In genomic region chr22:49614966-49615965, GRCh38 we compare ENCODE assay signal across 23 cellular contexts.
"Had no signal": no experiment of that assay in that cellular context is flagged by ENCODE, and none has a peak within 500 bp of the region (broad histone marks: within the 10 kb centered on the region; RNA-seq: fewer than 3 reads in every experiment).

No MANE protein-coding gene starts in this region.

- H3K4me1 Mint-ChIP-seq: activated B cell treated with CpG ODN at 0.5 μM for 24 hours; activated CD4-positive, alpha-beta T cell treated with anti-CD3 and anti-CD28 coated beads, Interleukin-2, amount 10 ng/mL, durations not matched to agents 7 days and 5 days; stimulated activated naive CD8-positive, alpha-beta T cell treated with anti-CD3 and anti-CD28 coated beads, Interleukin-15, amount 100 ng/mL, for 72 hours had no signal

- H3K4me1 ChIP-seq: colonic mucosa, left lung, parathyroid adenoma, suprapubic skin had no signal

- H3K27me3 ChIP-seq: brain microvascular endothelial cell, colonic mucosa, left lung, neutrophil had no signal

- H3K4me3 ChIP-seq: colonic mucosa, left lung, SK-N-MC, skin epidermis, suprapubic skin had no signal

- DNase-seq: activated B cell treated with CpG ODN at 0.5 μM for 24 hours; activated CD4-positive, alpha-beta T cell treated with anti-CD3 and anti-CD28 coated beads, Interleukin-2, amount 10 ng/mL, durations not matched to agents 7 days and 5 days; activated CD8-positive, alpha-beta memory T cell treated with anti-CD3 and anti-CD28 coated beads, Interleukin-2, amount 50 U/mL, for 48 hours; activated CD8-positive, alpha-beta T cell treated with anti-CD3 and anti-CD28 coated beads, Interleukin-2, amount 10 ng/mL, durations not matched to agents 7 days and 5 days; activated naive CD4-positive, alpha-beta T cell; brain microvascular endothelial cell; central memory CD4-positive, alpha-beta T cell; colonic mucosa; erythroblast; foreskin melanocyte; mesenchymal stem cell; naive thymus-derived CD4-positive, alpha-beta T cell; SHP77; stimulated activated CD4-positive, alpha-beta T cell treated with anti-CD3 and anti-CD28 coated beads, Interleukin-15, amount 100 ng/mL, for 24 hours; stimulated activated CD4-positive, alpha-beta T cell treated with anti-CD3 and anti-CD28 coated beads, Interleukin-2, amount 100 ng/mL, for 48 hours; stimulated activated naive CD8-positive, alpha-beta T cell treated with anti-CD3 and anti-CD28 coated beads, Interleukin-15, amount 100 ng/mL, for 72 hours had no signal

- H3K27ac Mint-ChIP-seq: activated B cell treated with CpG ODN at 0.5 μM for 24 hours; activated CD4-positive, alpha-beta T cell treated with anti-CD3 and anti-CD28 coated beads, Interleukin-2, amount 10 ng/mL, durations not matched to agents 7 days and 5 days; activated CD8-positive, alpha-beta T cell treated with anti-CD3 and anti-CD28 coated beads, Interleukin-2, amount 10 ng/mL, durations not matched to agents 7 days and 5 days; activated T-helper 1 cell treated with anti-CD3 and anti-CD28 coated beads, Interleukin-12 subunit alpha, Interleukin-12 subunit beta, Interleukin-2, Interleukin-4 antibody, amounts not matched to agents 30 ng/mL and 10 ng/mL and 1 ng/mL, durations not matched to agents 14 hours and 24 hours and 36 hours; naive thymus-derived CD4-positive, alpha-beta T cell; stimulated activated naive CD8-positive, alpha-beta T cell treated with anti-CD3 and anti-CD28 coated beads, Interleukin-15, amount 100 ng/mL, for 72 hours had no signal

- H3K4me3 Mint-ChIP-seq: activated B cell treated with CpG ODN at 0.5 μM for 24 hours; activated CD4-positive, alpha-beta T cell treated with anti-CD3 and anti-CD28 coated beads, Interleukin-2, amount 10 ng/mL, durations not matched to agents 7 days and 5 days; activated CD8-positive, alpha-beta T cell treated with anti-CD3 and anti-CD28 coated beads, Interleukin-2, amount 10 ng/mL, durations not matched to agents 7 days and 5 days; activated T-helper 1 cell treated with anti-CD3 and anti-CD28 coated beads, Interleukin-12 subunit alpha, Interleukin-12 subunit beta, Interleukin-2, Interleukin-4 antibody, amounts not matched to agents 30 ng/mL and 10 ng/mL and 1 ng/mL, durations not matched to agents 14 hours and 24 hours and 36 hours; naive thymus-derived CD4-positive, alpha-beta T cell; stimulated activated naive CD8-positive, alpha-beta T cell treated with anti-CD3 and anti-CD28 coated beads, Interleukin-15, amount 100 ng/mL, for 72 hours had no signal

- H3K27me3 Mint-ChIP-seq: activated B cell treated with CpG ODN at 0.5 μM for 24 hours; activated CD4-positive, alpha-beta T cell treated with anti-CD3 and anti-CD28 coated beads, Interleukin-2, amount 10 ng/mL, durations not matched to agents 7 days and 5 days; naive thymus-derived CD4-positive, alpha-beta T cell; stimulated activated naive CD8-positive, alpha-beta T cell treated with anti-CD3 and anti-CD28 coated beads, Interleukin-15, amount 100 ng/mL, for 72 hours had no signal

- H3K36me3 ChIP-seq: brain microvascular endothelial cell, colonic mucosa, left lung, suprapubic skin had no signal

- H3K27ac ChIP-seq: brain microvascular endothelial cell, colonic mucosa, left lung, neutrophil, parathyroid adenoma, SK-N-MC, skin epidermis, suprapubic skin had no signal

- H3K9me3 ChIP-seq: colonic mucosa, neutrophil had no signal
